25 cellular contexts compared by ENCODE assay signal in genomic region chr16:68306633-68307032, GRCh38. TPM values are rescaled to one million over a fixed set of nuclear protein-coding genes. Genes with fewer than 3 reads are reported as not detected.
DNase-seq lines count a peak whose midpoint lies in the region; ATAC-seq and TF ChIP-seq lines count a peak whose summit lies in the region.
"Had no signal": no experiment of that assay in that cellular context is flagged by ENCODE, and none has a peak within 500 bp of the region (broad histone marks: within the 10 kb centered on the region; RNA-seq: fewer than 3 reads in every experiment).

No MANE protein-coding gene starts in this region.

- H3K4me1 ChIP-seq in Loucy (ENCODE audit: insufficient read depth, low read length, poor library complexity, severe bottlenecking), result peaks cover 19% of the 10 kb centered on the region

- peak overlapping the region; percentile 19 for H3K9ac ChIP-seq in Loucy (ENCODE audit: low read depth, low read length, poor library complexity, severe bottlenecking)
- H3K9ac ChIP-seq: BLaER1 treated with 17β-estradiol and CSF1 and Interleukin-3, amounts not matched to agents 10 nM and 100 nM had no signal

- H3F3A ChIP-seq in Loucy (ENCODE audit: low read depth), result no peaks in the 10 kb centered on the region

- no peaks in the 10 kb centered on the region for H3K9me3 Mint-ChIP-seq in activated naive CD8-positive, alpha-beta T cell (ENCODE audit: low read depth)
- H3K9me3 Mint-ChIP-seq in activated naive CD8-positive, alpha-beta T cell treated with anti-CD3 and anti-CD28 coated beads for 36 hours, result no peaks in the 10 kb centered on the region
- H3K9me3 Mint-ChIP-seq in activated CD4-positive, alpha-beta memory T cell treated with anti-CD3 and anti-CD28 coated beads, Interleukin-2, amount 10 ng/mL, durations not matched to agents 7 days and 5 days, result no peaks in the 10 kb centered on the region
- no peaks in the 10 kb centered on the region for H3K9me3 Mint-ChIP-seq in naive thymus-derived CD8-positive, alpha-beta T cell
- H3K9me3 Mint-ChIP-seq: CD8-positive, alpha-beta memory T cell had no signal

- H3K79me2 ChIP-seq in Loucy (ENCODE audit: insufficient read depth, low read length), result peaks cover 59% of the 10 kb centered on the region

- H3K4me1 Mint-ChIP-seq in activated naive CD8-positive, alpha-beta T cell (ENCODE audit: low read depth), result peaks cover 28% of the 10 kb centered on the region
- peaks cover 18% of the 10 kb centered on the region for H3K4me1 Mint-ChIP-seq in activated naive CD8-positive, alpha-beta T cell treated with anti-CD3 and anti-CD28 coated beads for 36 hours
- peaks cover 37% of the 10 kb centered on the region for H3K4me1 Mint-ChIP-seq in activated CD4-positive, alpha-beta memory T cell treated with anti-CD3 and anti-CD28 coated beads, Interleukin-2, amount 10 ng/mL, durations not matched to agents 7 days and 5 days
- H3K4me1 Mint-ChIP-seq in naive thymus-derived CD8-positive, alpha-beta T cell, result peaks cover 16 to 39% (median 31%) of the 10 kb centered on the region in 4 donors

- no peaks in the 10 kb centered on the region for H3K9me3 ChIP-seq in Loucy (ENCODE audit: insufficient read depth, low read depth, low read length)
- H3K9me3 ChIP-seq: A549; BLaER1 treated with 17β-estradiol and CSF1 and Interleukin-3, amounts not matched to agents 10 nM and 100 nM had no signal

- no peak overlapping the region for H3K4me3 Mint-ChIP-seq in activated naive CD8-positive, alpha-beta T cell
- no peak overlapping the region for H3K4me3 Mint-ChIP-seq in activated naive CD8-positive, alpha-beta T cell treated with anti-CD3 and anti-CD28 coated beads for 36 hours
- H3K4me3 Mint-ChIP-seq in activated CD4-positive, alpha-beta memory T cell treated with anti-CD3 and anti-CD28 coated beads, Interleukin-2, amount 10 ng/mL, durations not matched to agents 7 days and 5 days, result no peak overlapping the region
- no peak overlapping the region for H3K4me3 Mint-ChIP-seq in naive thymus-derived CD8-positive, alpha-beta T cell
- H3K4me3 Mint-ChIP-seq: CD8-positive, alpha-beta memory T cell had no signal

- peaks cover 40% of the 10 kb centered on the region for H3K36me3 ChIP-seq in Loucy (ENCODE audit: insufficient read depth, low read length)

- CTCF ChIA-PET in activated CD4-positive, alpha-beta memory T cell treated with anti-CD3 and anti-CD28 coated beads, Interleukin-2, amount 10 ng/mL, durations not matched to agents 7 days and 5 days (lab: Charles Lee), result interaction anchor here (1.3 to 6.3 kb wide), 2 partner anchors 11 to 43 kb away, joined by 3 to 119 read pairs; partner anchors contain the start of gene SLC7A6

- no peak overlapping the region for H2AFZ ChIP-seq in Loucy (ENCODE audit: low read length)

- no peaks in the 10 kb centered on the region for H3K9me2 ChIP-seq in Loucy (replicated peaks; ENCODE audit: low read depth, low read length)

- no peaks in the 10 kb centered on the region for H3K27me3 ChIP-seq in Loucy (ENCODE audit: insufficient read depth, low read length, poor library complexity, severe bottlenecking)
- H3K27me3 ChIP-seq: BLaER1 treated with 17β-estradiol and CSF1 and Interleukin-3, amounts not matched to agents 10 nM and 100 nM had no signal

- no peak for DNase-seq in activated naive CD8-positive, alpha-beta T cell treated with anti-CD3 and anti-CD28 coated beads for 36 hours
- no peak for DNase-seq in activated CD4-positive, alpha-beta memory T cell treated with anti-CD3 and anti-CD28 coated beads, Interleukin-2, amount 10 ng/mL, durations not matched to agents 7 days and 5 days
- DNase-seq in naive thymus-derived CD8-positive, alpha-beta T cell, result no peak
- no peak for DNase-seq in Right ventricle myocardium inferior (ENCODE audit: missing footprints)
- DNase-seq: AML-193; CD8-positive, alpha-beta memory T cell; DMS 273 treated with DMSO at 0.1 percent for 48 hours; DMS79; EL; GDM1; Kasumi-1; NCI-H1105 treated with DMSO at 0.1 percent for 48 hours; NCI-H146; NCI-H2029; NCI-H446; NCI-H524 treated with DMSO at 0.1 percent for 48 hours; NCI-H774; NK-92 treated with Interleukin-12 subunit alpha and Interleukin-12 subunit beta, amount 100 ng/mL, for 24 hours; RPMI8226; SHP77 had no signal

- POLR2A ChIA-PET in activated CD4-positive, alpha-beta memory T cell treated with anti-CD3 and anti-CD28 coated beads, Interleukin-2, amount 10 ng/mL, durations not matched to agents 7 days and 5 days (lab: Charles Lee), result interaction anchor here (3.2 kb wide), 1 partner anchor 43 kb away, joined by 11 read pairs; the partner anchor contains the start of gene SLC7A6
- POLR2A ChIA-PET in naive thymus-derived CD8-positive, alpha-beta T cell (lab: Charles Lee), result interaction anchor here (0.6 to 34.3 kb wide), 3 partner anchors 11 to 137 kb away, joined by 3 to 1294 read pairs (median 5); partner anchors contain the start of gene SLC7A6

- peaks cover 23% of the 10 kb centered on the region for H4K20me1 ChIP-seq in Loucy (ENCODE audit: insufficient read depth, low read length, poor library complexity, severe bottlenecking)

- H3K4me3 ChIP-seq in Loucy (ENCODE audit: low read length, poor library complexity, severe bottlenecking), result no peak overlapping the region
- H3K4me3 ChIP-seq: A549; BLaER1 treated with 17β-estradiol and CSF1 and Interleukin-3, amounts not matched to agents 10 nM and 100 nM had no signal

- no peak for TF ChIP-seq CTCF in Loucy (conservative IDR thresholded peaks at IDR 0.05; ENCODE audit: low read length)

- intact Hi-C loops in Right ventricle myocardium inferior (cut with DNase I), result no loop called here

- H3K36me3 Mint-ChIP-seq in activated naive CD8-positive, alpha-beta T cell, result peaks cover 14% of the 10 kb centered on the region
- H3K36me3 Mint-ChIP-seq in activated naive CD8-positive, alpha-beta T cell treated with anti-CD3 and anti-CD28 coated beads for 36 hours, result peaks cover 22% of the 10 kb centered on the region
- peaks cover 61% of the 10 kb centered on the region for H3K36me3 Mint-ChIP-seq in activated CD4-positive, alpha-beta memory T cell treated with anti-CD3 and anti-CD28 coated beads, Interleukin-2, amount 10 ng/mL, durations not matched to agents 7 days and 5 days (ENCODE audit: low read depth)
- H3K36me3 Mint-ChIP-seq in naive thymus-derived CD8-positive, alpha-beta T cell, result peaks cover 3 to 65% (median 13%) of the 10 kb centered on the region in 3 donors

- H3K4me2 ChIP-seq in Loucy (ENCODE audit: low read depth, low read length, poor library complexity, severe bottlenecking), result peak overlapping the region; percentile 22
- H3K4me2 ChIP-seq: A549; BLaER1 treated with 17β-estradiol and CSF1 and Interleukin-3, amounts not matched to agents 10 nM and 100 nM had no signal

- no peak for ATAC-seq in naive thymus-derived CD8-positive, alpha-beta T cell
- ATAC-seq in Right ventricle myocardium inferior, result no peak
- no peak for ATAC-seq in HG03039 (IDR thresholded peaks at IDR 0.05; ENCODE audit: unreplicated experiment)
- ATAC-seq: A549 had no signal

- H3K27ac Mint-ChIP-seq in activated naive CD8-positive, alpha-beta T cell, result peak overlapping the region; percentile 50
- H3K27ac Mint-ChIP-seq in activated naive CD8-positive, alpha-beta T cell treated with anti-CD3 and anti-CD28 coated beads for 36 hours, result no peak overlapping the region
- peak overlapping the region; percentile 6 for H3K27ac Mint-ChIP-seq in activated CD4-positive, alpha-beta memory T cell treated with anti-CD3 and anti-CD28 coated beads, Interleukin-2, amount 10 ng/mL, durations not matched to agents 7 days and 5 days
- peak overlapping the region in 8 of 10 donors; percentile 6 to 73 (median 52) for H3K27ac Mint-ChIP-seq in naive thymus-derived CD8-positive, alpha-beta T cell

- H3K27me3 Mint-ChIP-seq in activated naive CD8-positive, alpha-beta T cell, result no peaks in the 10 kb centered on the region
- no peaks in the 10 kb centered on the region for H3K27me3 Mint-ChIP-seq in activated naive CD8-positive, alpha-beta T cell treated with anti-CD3 and anti-CD28 coated beads for 36 hours
- H3K27me3 Mint-ChIP-seq in activated CD4-positive, alpha-beta memory T cell treated with anti-CD3 and anti-CD28 coated beads, Interleukin-2, amount 10 ng/mL, durations not matched to agents 7 days and 5 days, result no peaks in the 10 kb centered on the region
- no peaks in the 10 kb centered on the region for H3K27me3 Mint-ChIP-seq in naive thymus-derived CD8-positive, alpha-beta T cell
- H3K27me3 Mint-ChIP-seq: CD8-positive, alpha-beta memory T cell had no signal

RNA-seq across cellular contexts. Expression of gene SLC7A6OS, which starts 4.1 kb away (rescaled TPM):
- total RNA-seq in activated naive CD8-positive, alpha-beta T cell treated with anti-CD3 and anti-CD28 coated beads for 36 hours, result 10 to 100 TPM; 23.0 to 23.3 TPM
- 10 to 100 TPM; 30.4 to 31.2 TPM for total RNA-seq in activated CD4-positive, alpha-beta memory T cell treated with anti-CD3 and anti-CD28 coated beads, Interleukin-2, amount 10 ng/mL, durations not matched to agents 7 days and 5 days
- 10 to 100 TPM; 46.0 to 52.0 TPM for total RNA-seq in naive thymus-derived CD8-positive, alpha-beta T cell
- polyA plus RNA-seq in naive thymus-derived CD8-positive, alpha-beta T cell, result 10 to 100 TPM; 18.8 to 27.5 (median 23.3) TPM
- 12.4 TPM for total RNA-seq in Right ventricle myocardium inferior

RNA-seq across cellular contexts. Expression of gene PRMT7, which starts 4.2 kb away (rescaled TPM):
- 10 to 100 TPM; 68.9 to 72.0 TPM for total RNA-seq in activated naive CD8-positive, alpha-beta T cell treated with anti-CD3 and anti-CD28 coated beads for 36 hours
- total RNA-seq in activated CD4-positive, alpha-beta memory T cell treated with anti-CD3 and anti-CD28 coated beads, Interleukin-2, amount 10 ng/mL, durations not matched to agents 7 days and 5 days, result 10 to 100 TPM; 50.4 to 52.2 TPM
- total RNA-seq in naive thymus-derived CD8-positive, alpha-beta T cell, result 100 to 1,000 TPM; 110 to 112 TPM
- polyA plus RNA-seq in naive thymus-derived CD8-positive, alpha-beta T cell, result 10 to 100 TPM; 35.7 to 49.9 (median 43.2) TPM
- total RNA-seq in Right ventricle myocardium inferior, result 28.9 TPM

RNA-seq across cellular contexts. Expression of gene SLC7A6, which starts 42.3 kb away (rescaled TPM):
- total RNA-seq in activated naive CD8-positive, alpha-beta T cell treated with anti-CD3 and anti-CD28 coated beads for 36 hours, result 10 to 100 TPM; 65.9 to 69.9 TPM
- total RNA-seq in activated CD4-positive, alpha-beta memory T cell treated with anti-CD3 and anti-CD28 coated beads, Interleukin-2, amount 10 ng/mL, durations not matched to agents 7 days and 5 days, result 10 to 100 TPM; 66.7 to 68.9 TPM
- 100 to 1,000 TPM; 211 to 228 TPM for total RNA-seq in naive thymus-derived CD8-positive, alpha-beta T cell
- 10 to 100 TPM; 14.3 to 20.2 (median 19.2) TPM for polyA plus RNA-seq in naive thymus-derived CD8-positive, alpha-beta T cell
- 33.7 TPM for total RNA-seq in Right ventricle myocardium inferior
